Comparison of ENCODE assay signal across 7 cellular contexts in the genomic region with DNA sequence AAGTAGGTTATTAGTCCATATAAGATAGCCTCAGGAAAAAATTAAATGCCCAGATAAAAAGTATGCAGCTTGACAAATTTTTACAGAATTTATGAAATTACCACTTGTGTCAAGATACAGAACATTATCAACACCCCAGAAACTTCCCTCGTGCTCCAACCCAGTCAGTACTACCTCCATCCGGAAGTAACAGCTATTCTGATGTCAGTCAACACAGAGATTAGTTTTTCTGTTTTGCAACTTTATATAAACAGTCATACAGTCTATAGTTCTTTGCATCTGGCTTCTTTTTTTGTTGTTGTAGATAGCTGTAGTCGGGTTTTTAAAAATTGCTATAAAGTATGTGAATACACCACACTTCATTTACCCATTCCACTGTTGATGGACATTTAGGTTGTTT.
DNase-seq lines count a peak whose midpoint lies in the region; ATAC-seq and TF ChIP-seq lines count a peak whose summit lies in the region.
"Not testable (repeated sequence)": the region's sequence is repeated elsewhere in the genome, so short reads cannot be mapped to it uniquely, and the experiment has no call there.

No MANE protein-coding gene starts in this region.

- not testable (repeated sequence) for BruUV-seq in PC-3 (replicated peaks; lab: Mats Ljungman, UMichigan)

- H3K9me2 ChIP-seq in PC-3 (replicated peaks; ENCODE audit: low read length), result not testable (repeated sequence)

- H3K9ac ChIP-seq in PC-3 (ENCODE audit: low read length), result not testable (repeated sequence)
- H3K9ac ChIP-seq in skeletal muscle satellite cell (ENCODE audit: low read depth, low read length), result peak overlapping the region; percentile 50

- not testable (repeated sequence) for H3K27ac ChIP-seq in PC-3 (ENCODE audit: low read length)
- peak overlapping the region; percentile 82 for H3K27ac ChIP-seq in VCaP

- H3K36me3 ChIP-seq in PC-3 (ENCODE audit: low read depth, low read length); mucosa of descending colon (ENCODE audit: low read depth); skeletal muscle satellite cell (ENCODE audit: insufficient read depth, low read length): not testable (repeated sequence)

- peak; percentile 3 for ATAC-seq in GM18511 (IDR thresholded peaks at IDR 0.05; ENCODE audit: unreplicated experiment)
- peak; percentile 4; the same call in 1 of the 2 replicates for ATAC-seq in PC-3
- peak; percentile 37 for ATAC-seq in mucosa of descending colon

- CTCF ChIA-PET in PC-3 (lab: Charles Lee), result interaction anchor here (0.5 to 1.6 kb wide), 16 partner anchors 51 to 540 kb away, joined by 3 to 40 read pairs (median 5); no protein-coding TSS in a partner anchor

- H3K79me2 ChIP-seq in PC-3 (ENCODE audit: low read length), result not testable (repeated sequence)

- intact Hi-C loops in PC-3 (cut with micrococcal nuclease) (loop anchor here (1.0 to 10.0 kb wide), 5 partner anchors 62 to 506 kb away; no protein-coding TSS in a partner anchor), mucosa of descending colon (cut with DNase I, micrococcal nuclease) (loop anchor here in 1 of 2 donors (10.0 kb wide), 1 partner anchor 502 kb away; no protein-coding TSS in a partner anchor)

- not testable (repeated sequence) for H3K27me3 ChIP-seq in PC-3 (ENCODE audit: low read length); skeletal muscle satellite cell (ENCODE audit: control insufficient read depth, insufficient read depth, low read length)

- H3K9me3 ChIP-seq in PC-3 (ENCODE audit: low read length); mucosa of descending colon; skeletal muscle satellite cell (replicated peaks; ENCODE audit: low read length): not testable (repeated sequence)

- not testable (repeated sequence) for H2AFZ ChIP-seq in PC-3 (ENCODE audit: low read length)

- H4K20me1 ChIP-seq in PC-3 (ENCODE audit: low read length), result not testable (repeated sequence)

- peaks cover 19% of the 10 kb centered on the region for H3K4me1 ChIP-seq in PC-3 (ENCODE audit: insufficient read depth, low read length)
- H3K4me1 ChIP-seq in mucosa of descending colon (ENCODE audit: low read depth), result not testable (repeated sequence)
- H3K4me1 ChIP-seq in skeletal muscle satellite cell (ENCODE audit: control insufficient read depth, insufficient read depth, low read length), result peaks cover 27% of the 10 kb centered on the region

- H3K4me2 ChIP-seq in PC-3 (ENCODE audit: low read length); skeletal muscle satellite cell (ENCODE audit: low read length): not testable (repeated sequence)

- TF ChIP-seq CTCF in PC-3 (conservative IDR thresholded peaks at IDR 0.05; ENCODE audit: low read depth, low read length); VCaP (conservative IDR thresholded peaks at IDR 0.05); fibroblast of pulmonary artery (IDR thresholded peaks at IDR 0.05; ENCODE audit: low read length, missing control alignments); mucosa of descending colon (IDR thresholded peaks at IDR 0.05): not testable (repeated sequence)

- POLR2A ChIA-PET in PC-3 (lab: Charles Lee; ENCODE audit: unreplicated experiment), result interaction anchor here (0.5 kb wide), 1 partner anchor 219 kb away, joined by 4 read pairs; no protein-coding TSS in a partner anchor

- not testable (repeated sequence) for DNase-seq in PC-3, mucosa of descending colon
- DNase-seq in dermis microvascular lymphatic vessel endothelial cell (ENCODE audit: low read depth in 2 of 2) (peak; percentile 11 to 18), fibroblast of pulmonary artery (ENCODE audit: low read depth) (peak; percentile 25)

- not testable (repeated sequence) for H3F3A ChIP-seq in PC-3 (ENCODE audit: low read length, unreplicated experiment)

- not testable (repeated sequence) for H3K4me3 ChIP-seq in PC-3 (ENCODE audit: low read length); fibroblast of pulmonary artery (replicated peaks; ENCODE audit: low read depth, low read length); mucosa of descending colon; skeletal muscle satellite cell (ENCODE audit: low read length)
